1 cellular context compared by ENCODE assay signal in the genomic region with DNA sequence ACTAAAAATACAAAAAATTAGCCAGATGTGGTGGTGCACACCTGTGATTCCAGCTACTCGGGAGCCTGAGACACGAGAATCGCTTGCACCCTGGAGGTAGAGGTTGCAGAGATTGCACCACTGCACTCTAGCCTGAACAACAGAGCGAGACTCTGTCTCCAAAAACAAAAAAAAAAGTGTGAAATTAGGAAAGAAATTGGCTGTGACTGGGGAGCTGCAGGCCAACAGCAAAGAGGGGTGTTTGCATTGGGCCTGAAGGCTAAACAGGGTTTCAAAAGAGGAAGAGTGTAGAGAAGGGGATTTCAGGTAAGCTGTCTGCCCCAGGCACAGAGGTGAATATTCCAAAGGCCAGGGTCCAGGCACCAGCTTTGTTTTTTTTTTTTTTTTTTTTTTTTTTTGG.
TF ChIP-seq lines count a peak whose summit lies in the region.

No MANE protein-coding gene starts in this region.

TF ChIP-seq in HepG2, 621 proteins besides CTCF, POLR2A, EP300 and RAD21 (continued from another document and continues in another):
- TF ChIP-seq, protein P1, sequence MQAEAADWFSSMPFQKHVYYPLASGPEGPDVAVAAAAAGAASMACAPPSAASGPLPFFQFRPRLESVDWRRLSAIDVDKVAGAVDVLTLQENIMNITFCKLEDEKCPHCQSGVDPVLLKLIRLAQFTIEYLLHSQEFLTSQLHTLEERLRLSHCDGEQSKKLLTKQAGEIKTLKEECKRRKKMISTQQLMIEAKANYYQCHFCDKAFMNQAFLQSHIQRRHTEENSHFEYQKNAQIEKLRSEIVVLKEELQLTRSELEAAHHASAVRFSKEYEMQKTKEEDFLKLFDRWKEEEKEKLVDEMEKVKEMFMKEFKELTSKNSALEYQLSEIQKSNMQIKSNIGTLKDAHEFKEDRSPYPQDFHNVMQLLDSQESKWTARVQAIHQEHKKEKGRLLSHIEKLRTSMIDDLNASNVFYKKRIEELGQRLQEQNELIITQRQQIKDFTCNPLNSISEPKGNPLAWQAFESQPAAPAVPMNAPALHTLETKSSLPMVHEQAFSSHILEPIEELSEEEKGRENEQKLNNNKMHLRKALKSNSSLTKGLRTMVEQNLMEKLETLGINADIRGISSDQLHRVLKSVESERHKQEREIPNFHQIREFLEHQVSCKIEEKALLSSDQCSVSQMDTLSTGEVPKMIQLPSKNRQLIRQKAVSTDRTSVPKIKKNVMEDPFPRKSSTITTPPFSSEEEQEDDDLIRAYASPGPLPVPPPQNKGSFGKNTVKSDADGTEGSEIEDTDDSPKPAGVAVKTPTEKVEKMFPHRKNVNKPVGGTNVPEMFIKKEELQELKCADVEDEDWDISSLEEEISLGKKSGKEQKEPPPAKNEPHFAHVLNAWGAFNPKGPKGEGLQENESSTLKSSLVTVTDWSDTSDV (CRISPR knock-in tag; IDR thresholded peaks at IDR 0.05), result no peak
- TF ChIP-seq SUZ12 (IDR thresholded peaks at IDR 0.05; ENCODE audit: low read depth, low read length), result no peak
- TF ChIP-seq HNF4G (IDR thresholded peaks at IDR 0.05; ENCODE audit: borderline replicate concordance, low read depth, low read length), result peak; percentile 91
- no peak for TF ChIP-seq HNF4G (CRISPR knock-in tag; IDR thresholded peaks at IDR 0.05; ENCODE audit: borderline replicate concordance, low read depth)
- TF ChIP-seq, protein P2, sequence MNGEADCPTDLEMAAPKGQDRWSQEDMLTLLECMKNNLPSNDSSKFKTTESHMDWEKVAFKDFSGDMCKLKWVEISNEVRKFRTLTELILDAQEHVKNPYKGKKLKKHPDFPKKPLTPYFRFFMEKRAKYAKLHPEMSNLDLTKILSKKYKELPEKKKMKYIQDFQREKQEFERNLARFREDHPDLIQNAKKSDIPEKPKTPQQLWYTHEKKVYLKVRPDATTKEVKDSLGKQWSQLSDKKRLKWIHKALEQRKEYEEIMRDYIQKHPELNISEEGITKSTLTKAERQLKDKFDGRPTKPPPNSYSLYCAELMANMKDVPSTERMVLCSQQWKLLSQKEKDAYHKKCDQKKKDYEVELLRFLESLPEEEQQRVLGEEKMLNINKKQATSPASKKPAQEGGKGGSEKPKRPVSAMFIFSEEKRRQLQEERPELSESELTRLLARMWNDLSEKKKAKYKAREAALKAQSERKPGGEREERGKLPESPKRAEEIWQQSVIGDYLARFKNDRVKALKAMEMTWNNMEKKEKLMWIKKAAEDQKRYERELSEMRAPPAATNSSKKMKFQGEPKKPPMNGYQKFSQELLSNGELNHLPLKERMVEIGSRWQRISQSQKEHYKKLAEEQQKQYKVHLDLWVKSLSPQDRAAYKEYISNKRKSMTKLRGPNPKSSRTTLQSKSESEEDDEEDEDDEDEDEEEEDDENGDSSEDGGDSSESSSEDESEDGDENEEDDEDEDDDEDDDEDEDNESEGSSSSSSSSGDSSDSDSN (CRISPR knock-in tag; IDR thresholded peaks at IDR 0.05), result no peak
- no peak for TF ChIP-seq DNMT3B (CRISPR knock-in tag; conservative IDR thresholded peaks at IDR 0.05)
- TF ChIP-seq PITX1 (CRISPR knock-in tag; IDR thresholded peaks at IDR 0.05), result peak; percentile 59; the same call in 1 of the 2 replicates
- TF ChIP-seq, protein P3, sequence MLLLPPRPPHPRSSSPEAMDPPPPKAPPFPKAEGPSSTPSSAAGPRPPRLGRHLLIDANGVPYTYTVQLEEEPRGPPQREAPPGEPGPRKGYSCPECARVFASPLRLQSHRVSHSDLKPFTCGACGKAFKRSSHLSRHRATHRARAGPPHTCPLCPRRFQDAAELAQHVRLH (CRISPR knock-in tag; IDR thresholded peaks at IDR 0.05; ENCODE audit: borderline replicate concordance, low read depth), result no peak
- TF ChIP-seq ZNF572 (CRISPR knock-in tag; IDR thresholded peaks at IDR 0.05), result no peak
- no peak for TF ChIP-seq CBX2 (IDR thresholded peaks at IDR 0.05; ENCODE audit: low read depth, low read length)
- TF ChIP-seq CBX2 (CRISPR knock-in tag; IDR thresholded peaks at IDR 0.05; ENCODE audit: low read depth), result no peak
- TF ChIP-seq ZNF7 (CRISPR knock-in tag; IDR thresholded peaks at IDR 0.05), result no peak
- TF ChIP-seq ZNF720 (CRISPR knock-in tag; IDR thresholded peaks at IDR 0.05), result no peak
- TF ChIP-seq, protein P4, sequence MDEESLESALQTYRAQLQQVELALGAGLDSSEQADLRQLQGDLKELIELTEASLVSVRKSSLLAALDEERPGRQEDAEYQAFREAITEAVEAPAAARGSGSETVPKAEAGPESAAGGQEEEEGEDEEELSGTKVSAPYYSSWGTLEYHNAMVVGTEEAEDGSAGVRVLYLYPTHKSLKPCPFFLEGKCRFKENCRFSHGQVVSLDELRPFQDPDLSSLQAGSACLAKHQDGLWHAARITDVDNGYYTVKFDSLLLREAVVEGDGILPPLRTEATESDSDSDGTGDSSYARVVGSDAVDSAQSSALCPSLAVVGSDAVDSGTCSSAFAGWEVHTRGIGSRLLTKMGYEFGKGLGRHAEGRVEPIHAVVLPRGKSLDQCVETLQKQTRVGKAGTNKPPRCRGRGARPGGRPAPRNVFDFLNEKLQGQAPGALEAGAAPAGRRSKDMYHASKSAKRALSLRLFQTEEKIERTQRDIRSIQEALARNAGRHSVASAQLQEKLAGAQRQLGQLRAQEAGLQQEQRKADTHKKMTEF (CRISPR knock-in tag; IDR thresholded peaks at IDR 0.05), result no peak
- TF ChIP-seq ZNF761 (CRISPR knock-in tag; conservative IDR thresholded peaks at IDR 0.05), result no peak
- TF ChIP-seq, protein P5, sequence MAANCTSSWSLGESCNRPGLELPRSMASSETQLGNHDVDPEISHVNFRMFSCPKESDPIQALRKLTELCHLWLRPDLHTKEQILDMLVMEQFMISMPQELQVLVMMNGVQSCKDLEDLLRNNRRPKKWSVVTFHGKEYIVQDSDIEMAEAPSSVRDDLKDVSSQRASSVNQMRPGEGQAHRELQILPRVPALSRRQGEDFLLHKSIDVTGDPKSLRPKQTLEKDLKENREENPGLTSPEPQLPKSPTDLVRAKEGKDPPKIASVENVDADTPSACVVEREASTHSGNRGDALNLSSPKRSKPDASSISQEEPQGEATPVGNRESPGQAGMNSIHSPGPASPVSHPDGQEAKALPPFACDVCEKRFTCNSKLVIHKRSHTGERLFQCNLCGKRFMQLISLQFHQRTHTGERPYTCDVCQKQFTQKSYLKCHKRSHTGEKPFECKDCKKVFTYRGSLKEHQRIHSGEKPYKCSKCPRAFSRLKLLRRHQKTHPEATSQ (CRISPR knock-in tag; IDR thresholded peaks at IDR 0.05; ENCODE audit: borderline replicate concordance), result no peak
- no peak for TF ChIP-seq YEATS4 (CRISPR knock-in tag; IDR thresholded peaks at IDR 0.05; ENCODE audit: borderline replicate concordance)
- TF ChIP-seq, protein P6, sequence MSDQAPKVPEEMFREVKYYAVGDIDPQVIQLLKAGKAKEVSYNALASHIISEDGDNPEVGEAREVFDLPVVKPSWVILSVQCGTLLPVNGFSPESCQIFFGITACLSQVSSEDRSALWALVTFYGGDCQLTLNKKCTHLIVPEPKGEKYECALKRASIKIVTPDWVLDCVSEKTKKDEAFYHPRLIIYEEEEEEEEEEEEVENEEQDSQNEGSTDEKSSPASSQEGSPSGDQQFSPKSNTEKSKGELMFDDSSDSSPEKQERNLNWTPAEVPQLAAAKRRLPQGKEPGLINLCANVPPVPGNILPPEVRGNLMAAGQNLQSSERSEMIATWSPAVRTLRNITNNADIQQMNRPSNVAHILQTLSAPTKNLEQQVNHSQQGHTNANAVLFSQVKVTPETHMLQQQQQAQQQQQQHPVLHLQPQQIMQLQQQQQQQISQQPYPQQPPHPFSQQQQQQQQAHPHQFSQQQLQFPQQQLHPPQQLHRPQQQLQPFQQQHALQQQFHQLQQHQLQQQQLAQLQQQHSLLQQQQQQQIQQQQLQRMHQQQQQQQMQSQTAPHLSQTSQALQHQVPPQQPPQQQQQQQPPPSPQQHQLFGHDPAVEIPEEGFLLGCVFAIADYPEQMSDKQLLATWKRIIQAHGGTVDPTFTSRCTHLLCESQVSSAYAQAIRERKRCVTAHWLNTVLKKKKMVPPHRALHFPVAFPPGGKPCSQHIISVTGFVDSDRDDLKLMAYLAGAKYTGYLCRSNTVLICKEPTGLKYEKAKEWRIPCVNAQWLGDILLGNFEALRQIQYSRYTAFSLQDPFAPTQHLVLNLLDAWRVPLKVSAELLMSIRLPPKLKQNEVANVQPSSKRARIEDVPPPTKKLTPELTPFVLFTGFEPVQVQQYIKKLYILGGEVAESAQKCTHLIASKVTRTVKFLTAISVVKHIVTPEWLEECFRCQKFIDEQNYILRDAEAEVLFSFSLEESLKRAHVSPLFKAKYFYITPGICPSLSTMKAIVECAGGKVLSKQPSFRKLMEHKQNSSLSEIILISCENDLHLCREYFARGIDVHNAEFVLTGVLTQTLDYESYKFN (CRISPR knock-in tag; conservative IDR thresholded peaks at IDR 0.05), result peak; percentile 67
- TF ChIP-seq, protein P7, sequence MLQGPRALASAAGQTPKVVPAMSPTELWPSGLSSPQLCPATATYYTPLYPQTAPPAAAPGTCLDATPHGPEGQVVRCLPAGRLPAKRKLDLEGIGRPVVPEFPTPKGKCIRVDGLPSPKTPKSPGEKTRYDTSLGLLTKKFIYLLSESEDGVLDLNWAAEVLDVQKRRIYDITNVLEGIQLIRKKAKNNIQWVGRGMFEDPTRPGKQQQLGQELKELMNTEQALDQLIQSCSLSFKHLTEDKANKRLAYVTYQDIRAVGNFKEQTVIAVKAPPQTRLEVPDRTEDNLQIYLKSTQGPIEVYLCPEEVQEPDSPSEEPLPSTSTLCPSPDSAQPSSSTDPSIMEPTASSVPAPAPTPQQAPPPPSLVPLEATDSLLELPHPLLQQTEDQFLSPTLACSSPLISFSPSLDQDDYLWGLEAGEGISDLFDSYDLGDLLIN (CRISPR knock-in tag; IDR thresholded peaks at IDR 0.05; ENCODE audit: borderline replicate concordance), result 0 out of 2 replicates have a peak, but pooled peaks have one; percentile 22
- no peak for TF ChIP-seq JDP2 (CRISPR knock-in tag; IDR thresholded peaks at IDR 0.05; ENCODE audit: borderline replicate concordance)
- TF ChIP-seq ZNF230 (CRISPR knock-in tag; IDR thresholded peaks at IDR 0.05), result no peak
- TF ChIP-seq ZNF747 (CRISPR knock-in tag; IDR thresholded peaks at IDR 0.05; ENCODE audit: borderline replicate concordance), result no peak
- peak; percentile 29; the same call in 1 of the 2 replicates for TF ChIP-seq RCOR2 (CRISPR knock-in tag; IDR thresholded peaks at IDR 0.05)
- TF ChIP-seq, protein P8, sequence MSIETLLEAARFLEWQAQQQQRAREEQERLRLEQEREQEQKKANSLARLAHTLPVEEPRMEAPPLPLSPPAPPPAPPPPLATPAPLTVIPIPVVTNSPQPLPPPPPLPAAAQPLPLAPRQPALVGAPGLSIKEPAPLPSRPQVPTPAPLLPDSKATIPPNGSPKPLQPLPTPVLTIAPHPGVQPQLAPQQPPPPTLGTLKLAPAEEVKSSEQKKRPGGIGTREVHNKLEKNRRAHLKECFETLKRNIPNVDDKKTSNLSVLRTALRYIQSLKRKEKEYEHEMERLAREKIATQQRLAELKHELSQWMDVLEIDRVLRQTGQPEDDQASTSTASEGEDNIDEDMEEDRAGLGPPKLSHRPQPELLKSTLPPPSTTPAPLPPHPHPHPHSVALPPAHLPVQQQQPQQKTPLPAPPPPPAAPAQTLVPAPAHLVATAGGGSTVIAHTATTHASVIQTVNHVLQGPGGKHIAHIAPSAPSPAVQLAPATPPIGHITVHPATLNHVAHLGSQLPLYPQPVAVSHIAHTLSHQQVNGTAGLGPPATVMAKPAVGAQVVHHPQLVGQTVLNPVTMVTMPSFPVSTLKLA (IDR thresholded peaks at IDR 0.05), result no peak
- TF ChIP-seq JUND (CRISPR knock-in tag; IDR thresholded peaks at IDR 0.05), result no peak
- TF ChIP-seq, protein P9, sequence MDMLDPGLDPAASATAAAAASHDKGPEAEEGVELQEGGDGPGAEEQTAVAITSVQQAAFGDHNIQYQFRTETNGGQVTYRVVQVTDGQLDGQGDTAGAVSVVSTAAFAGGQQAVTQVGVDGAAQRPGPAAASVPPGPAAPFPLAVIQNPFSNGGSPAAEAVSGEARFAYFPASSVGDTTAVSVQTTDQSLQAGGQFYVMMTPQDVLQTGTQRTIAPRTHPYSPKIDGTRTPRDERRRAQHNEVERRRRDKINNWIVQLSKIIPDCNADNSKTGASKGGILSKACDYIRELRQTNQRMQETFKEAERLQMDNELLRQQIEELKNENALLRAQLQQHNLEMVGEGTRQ (IDR thresholded peaks at IDR 0.05; ENCODE audit: low read depth, low read length), result no peak
- TF ChIP-seq, protein P9 (CRISPR knock-in tag; IDR thresholded peaks at IDR 0.05; ENCODE audit: borderline replicate concordance), result no peak
- no peak for TF ChIP-seq ZNF547 (CRISPR knock-in tag; IDR thresholded peaks at IDR 0.05)
- no peak for TF ChIP-seq KDM4B (CRISPR knock-in tag; IDR thresholded peaks at IDR 0.05)
- no peak for TF ChIP-seq NFKBIZ (CRISPR knock-in tag; IDR thresholded peaks at IDR 0.05)
- TF ChIP-seq ADNP (CRISPR knock-in tag; IDR thresholded peaks at IDR 0.05), result no peak
- no peak for TF ChIP-seq PPARG (CRISPR knock-in tag; conservative IDR thresholded peaks at IDR 0.05)
- no peak for TF ChIP-seq ZNF180 (CRISPR knock-in tag; IDR thresholded peaks at IDR 0.05; ENCODE audit: borderline replicate concordance, low read depth)
- TF ChIP-seq NCOR1 (IDR thresholded peaks at IDR 0.05; ENCODE audit: borderline replicate concordance, low read length), result peak; percentile 73; the same call in 1 of the 2 replicates
- TF ChIP-seq MTF2 (CRISPR knock-in tag; IDR thresholded peaks at IDR 0.05; ENCODE audit: borderline replicate concordance), result no peak
- no peak for TF ChIP-seq SKI (IDR thresholded peaks at IDR 0.05; ENCODE audit: partially characterized antibody)
- no peak for TF ChIP-seq ZFAT (CRISPR knock-in tag; conservative IDR thresholded peaks at IDR 0.05)
- TF ChIP-seq BCL6 (CRISPR knock-in tag; IDR thresholded peaks at IDR 0.05), result no peak
- no peak for TF ChIP-seq RORA (CRISPR knock-in tag; IDR thresholded peaks at IDR 0.05)
- TF ChIP-seq FOXK1 (CRISPR knock-in tag; IDR thresholded peaks at IDR 0.05; ENCODE audit: borderline replicate concordance, low read depth), result no peak
- peak; percentile 70; the same call in 1 of the 2 replicates for TF ChIP-seq LCORL (IDR thresholded peaks at IDR 0.05)
- peak; percentile 93 for TF ChIP-seq LCORL (CRISPR knock-in tag; IDR thresholded peaks at IDR 0.05)
- no peak for TF ChIP-seq ZNF10 (CRISPR knock-in tag; IDR thresholded peaks at IDR 0.05; ENCODE audit: borderline replicate concordance, low read depth)
- TF ChIP-seq SOX5 (CRISPR knock-in tag; IDR thresholded peaks at IDR 0.05; ENCODE audit: borderline replicate concordance), result 0 out of 2 replicates have a peak, but pooled peaks have one; percentile 12
- no peak for TF ChIP-seq ZNF160 (CRISPR knock-in tag; IDR thresholded peaks at IDR 0.05)
- TF ChIP-seq IKZF1 (IDR thresholded peaks at IDR 0.05), result no peak
- TF ChIP-seq ZNF674 (CRISPR knock-in tag; IDR thresholded peaks at IDR 0.05; ENCODE audit: low read depth), result no peak
- TF ChIP-seq ZNF326 (CRISPR knock-in tag; IDR thresholded peaks at IDR 0.05; ENCODE audit: borderline replicate concordance), result no peak
- TF ChIP-seq SIX1 (CRISPR knock-in tag; IDR thresholded peaks at IDR 0.05; ENCODE audit: borderline replicate concordance), result no peak
- TF ChIP-seq ZKSCAN1 (IDR thresholded peaks at IDR 0.05; ENCODE audit: low read length), result 0 out of 2 replicates have a peak, but pooled peaks have one; percentile 17
- TF ChIP-seq ZNF451 (CRISPR knock-in tag; IDR thresholded peaks at IDR 0.05), result no peak
- TF ChIP-seq ZNF816 (CRISPR knock-in tag; IDR thresholded peaks at IDR 0.05; ENCODE audit: borderline replicate concordance), result no peak
- TF ChIP-seq NAIF1 (CRISPR knock-in tag; IDR thresholded peaks at IDR 0.05; ENCODE audit: borderline replicate concordance), result no peak
